In the genomic region with DNA sequence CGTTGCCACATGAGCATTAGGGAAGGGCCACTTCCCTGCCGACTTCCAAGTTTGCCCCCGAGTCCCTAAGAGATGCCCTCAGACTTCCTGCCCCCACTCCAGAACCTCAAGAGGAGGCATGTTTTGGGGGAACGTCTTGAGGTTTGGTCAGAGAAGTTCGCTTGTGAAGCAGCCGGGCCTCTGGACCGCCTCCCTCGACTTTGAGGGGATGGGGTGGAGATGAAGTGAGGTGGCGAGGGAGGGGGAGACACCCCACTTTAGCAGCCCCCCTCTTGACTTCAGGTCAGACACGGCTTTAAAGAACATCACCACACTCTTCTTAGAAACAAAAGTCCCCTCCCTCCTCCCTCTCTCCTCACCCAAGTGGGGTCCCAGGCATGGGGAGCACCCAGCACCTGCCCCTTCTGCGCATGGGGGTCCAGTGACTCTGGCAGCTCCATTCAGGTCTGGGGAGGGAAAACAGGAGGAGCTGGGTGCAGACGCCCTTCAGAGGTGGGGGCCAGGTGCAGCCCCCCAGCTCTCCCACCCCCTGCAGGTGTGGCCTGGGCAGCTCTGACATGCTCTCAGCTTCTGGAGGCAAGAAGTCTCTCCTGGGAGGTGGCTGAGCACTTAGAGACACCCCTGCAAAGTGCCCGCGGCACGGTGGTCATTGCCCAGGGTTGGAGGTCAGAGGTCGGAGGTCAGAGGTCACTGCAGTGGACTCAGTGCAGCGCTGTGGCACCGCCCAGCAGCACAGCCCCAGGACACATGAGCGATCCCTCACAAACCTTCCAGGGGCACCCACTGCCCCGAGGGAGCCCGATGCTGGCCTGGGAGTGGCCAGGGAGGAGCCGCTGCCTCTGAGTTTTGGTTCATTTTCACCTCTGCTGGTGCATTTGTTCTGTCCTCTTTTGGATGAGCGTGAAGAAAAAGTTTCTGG, we compare ENCODE assay signal across 12 cellular contexts.
DNase-seq lines count a peak whose midpoint lies in the region; ATAC-seq, FAIRE-seq and TF ChIP-seq lines count a peak whose summit lies in the region.
"Had no signal": no experiment of that assay in that cellular context is flagged by ENCODE, and none has a peak within 500 bp of the region (broad histone marks: within the 10 kb centered on the region; RNA-seq: fewer than 3 reads in every experiment).

No MANE protein-coding gene starts in this region.

- no peak for TF ChIP-seq CTCF in HEK293 (tag by site-specific recombination; IDR thresholded peaks at IDR 0.05)
- no peak for TF ChIP-seq CTCF in upper lobe of left lung (IDR thresholded peaks at IDR 0.05)
- TF ChIP-seq CTCF in D721Med (IDR thresholded peaks at IDR 0.05; ENCODE audit: insufficient read depth, missing control alignments) = no peak
- no peak for TF ChIP-seq CTCF in ascending aorta (IDR thresholded peaks at IDR 0.05)
- TF ChIP-seq CTCF in colonic mucosa (IDR thresholded peaks at IDR 0.05) = no peak

- H2AK5ac ChIP-seq in neuronal stem cell (ENCODE audit: low read depth, low read length) = peak overlapping the region; percentile 64

- peak overlapping the region; percentile 50 for H3K18ac ChIP-seq in neuronal stem cell (ENCODE audit: low read length)

- H3K79me1 ChIP-seq in neuronal stem cell (ENCODE audit: low read depth, low read length) = no peaks in the 10 kb centered on the region

- no peak for TF ChIP-seq EP300 in upper lobe of left lung (IDR thresholded peaks at IDR 0.05)

- H3K4me3 ChIP-seq in HEK293 (ENCODE audit: low read depth, low read length) = no peak overlapping the region
- no peak overlapping the region for H3K4me3 ChIP-seq in neuronal stem cell (ENCODE audit: low read length in 2 of 2)
- no peak overlapping the region for H3K4me3 ChIP-seq in upper lobe of left lung
- H3K4me3 ChIP-seq in ascending aorta = no peak overlapping the region
- H3K4me3 ChIP-seq in colonic mucosa = no peak overlapping the region

- WGBS in neuronal stem cell (ENCODE audit: extremely low coverage in 2 of 2, insufficient read length in 2 of 2, insufficient replicate concordance in 1 of 2), 2 donors = no CpG with 5 or more reads among the region's 23 CpGs
- WGBS in upper lobe of left lung, 2 donors = 57 to 69% methylated on average over 11 to 23 of the region's 23 CpGs

- no peak overlapping the region for H2AFZ ChIP-seq in neuronal stem cell (ENCODE audit: low read length)

- H2BK5ac ChIP-seq in neuronal stem cell (ENCODE audit: low read length) = no peak overlapping the region

- TF ChIP-seq POLR2A in upper lobe of left lung (IDR thresholded peaks at IDR 0.05) = no peak

- no peak overlapping the region for H3K9ac ChIP-seq in neuronal stem cell (ENCODE audit: low read depth, low read length, poor library complexity)
- no peak overlapping the region for H3K9ac ChIP-seq in colonic mucosa (ENCODE audit: low read depth in 2 of 2, low read length in 2 of 2)

- DNase-seq in ecto neural progenitor cell (ENCODE audit: low spot score) (peak; percentile 57), neuronal stem cell (ENCODE audit: low spot score) (no peak), upper lobe of left lung (peak; percentile 9 to 61), D721Med (ENCODE audit: insufficient read length, low spot score) (no peak), ascending aorta (ENCODE audit: low spot score in 2 of 2) (no peak), colonic mucosa (no peak)
- DNase-seq: CD4-positive, alpha-beta T cell; HCEC 1CT; NCI-H1417 treated with DMSO at 0.1 percent for 48 hours; NCI-H2029 treated with DMSO at 0.1 percent for 48 hours; NCI-H510A had no signal

- CTCF ChIA-PET in HEK293 (lab: Yijun Ruan, JAX) = no interaction called here

- no peak for ATAC-seq in upper lobe of left lung (ENCODE audit: low FRiP score in 2 of 2)

- no peak overlapping the region for H3K14ac ChIP-seq in neuronal stem cell (ENCODE audit: low read length)

- no peak for FAIRE-seq in D721Med (lab: Jason Lieb, UNC)

- H3K9me3 ChIP-seq in HEK293 (ENCODE audit: control insufficient read depth, insufficient read depth, low read depth, low read length) (no peaks in the 10 kb centered on the region), neuronal stem cell (replicated peaks in 1 of 2; ENCODE audit: control insufficient read depth in 2 of 2, insufficient read depth in 1 of 2, low read depth in 1 of 2, low read length in 2 of 2) (peaks cover 0 to 3% of the 10 kb centered on the region in 2 donors), upper lobe of left lung (no peaks in the 10 kb centered on the region), ascending aorta (no peaks in the 10 kb centered on the region), colonic mucosa (no peaks in the 10 kb centered on the region)

- H2BK120ac ChIP-seq in neuronal stem cell (ENCODE audit: low read depth, low read length) = no peak overlapping the region

- no peak overlapping the region for H2BK12ac ChIP-seq in neuronal stem cell (ENCODE audit: low read length)

- H3K36me3 ChIP-seq in HEK293 (ENCODE audit: control insufficient read depth in 2 of 2, insufficient read depth in 1 of 2, low read length in 2 of 2) (no peaks in the 10 kb centered on the region), neuronal stem cell (replicated peaks in 1 of 2; ENCODE audit: control insufficient read depth in 2 of 2, insufficient read depth in 2 of 2, low read length in 2 of 2) (no peaks in the 10 kb centered on the region), upper lobe of left lung (no peaks in the 10 kb centered on the region), ascending aorta (no peaks in the 10 kb centered on the region), colonic mucosa (no peaks in the 10 kb centered on the region)

- H2BK15ac ChIP-seq in neuronal stem cell (ENCODE audit: low read length) = peak overlapping the region; percentile 3

- no peak overlapping the region for H4K91ac ChIP-seq in neuronal stem cell (ENCODE audit: low read depth, low read length, poor library complexity)

- H4K8ac ChIP-seq in neuronal stem cell (ENCODE audit: low read depth, low read length) = no peak overlapping the region

- intact Hi-C loops in ascending aorta (cut with DNase I) = no loop called here
- intact Hi-C loops in colonic mucosa (cut with DNase I) = no loop called here

- POLR2A ChIA-PET in HEK293 (lab: Yijun Ruan, JAX) = no interaction called here

- no peak overlapping the region for H3K4me2 ChIP-seq in neuronal stem cell (ENCODE audit: insufficient read depth, low read length, poor library complexity, severe bottlenecking)

- H3K27me3 ChIP-seq in neuronal stem cell (ENCODE audit: control insufficient read depth in 3 of 3, insufficient read depth in 3 of 3, low read depth in 1 of 3, low read length in 3 of 3) (peaks cover 0 to 70% (median 0%) of the 10 kb centered on the region in 3 experiments), upper lobe of left lung (no peaks in the 10 kb centered on the region), ascending aorta (no peaks in the 10 kb centered on the region), colonic mucosa (no peaks in the 10 kb centered on the region)

- no peak overlapping the region for H3K4ac ChIP-seq in neuronal stem cell (ENCODE audit: low read length)

- H3K4me1 ChIP-seq in HEK293 (ENCODE audit: control insufficient read depth, insufficient read depth, low read length) (no peaks in the 10 kb centered on the region), neuronal stem cell (ENCODE audit: control insufficient read depth in 2 of 2, insufficient read depth in 1 of 2, low read depth in 1 of 2, low read length in 2 of 2) (peaks cover 0 to 19% of the 10 kb centered on the region in 2 donors), upper lobe of left lung (no peaks in the 10 kb centered on the region), ascending aorta (no peaks in the 10 kb centered on the region), colonic mucosa (no peaks in the 10 kb centered on the region)

- H3K23ac ChIP-seq in neuronal stem cell (ENCODE audit: low read depth, low read length, poor library complexity) = peak overlapping the region; percentile 38

- no peak overlapping the region for H3K27ac ChIP-seq in HEK293 (ENCODE audit: extremely low read depth, low read depth, low read length)
- H3K27ac ChIP-seq in neuronal stem cell (replicated peaks; ENCODE audit: low read length) = no peak overlapping the region
- no peak overlapping the region for H3K27ac ChIP-seq in upper lobe of left lung
- H3K27ac ChIP-seq in ascending aorta = no peak overlapping the region
- no peak overlapping the region for H3K27ac ChIP-seq in colonic mucosa

TF ChIP-seq in HEK293, 187 proteins besides CTCF, POLR2A, EP300 and RAD21:
- TF ChIP-seq ZFP69B (tag by site-specific recombination; IDR thresholded peaks at IDR 0.05) = no peak
- TF ChIP-seq ZNF596 (tag by site-specific recombination; IDR thresholded peaks at IDR 0.05) = 0 out of 2 replicates have a peak, but pooled peaks have one; percentile 8
- 0 out of 2 replicates have a peak, but pooled peaks have one; percentile 47 for TF ChIP-seq BCL11A (tag by site-specific recombination; IDR thresholded peaks at IDR 0.05; ENCODE audit: low read depth)

Comparison
In these comparisons a context has a peak if more than half of its experiments do, and no peak if none do; other contexts are left out.
1. DNase-seq: peak in ecto neural progenitor cell (single experiment) and upper lobe of left lung (2 of 2); none in neuronal stem cell (single experiment), D721Med (single experiment), ascending aorta (0 of 2) and colonic mucosa (single experiment).